Comparison of ENCODE assay signal across 9 cellular contexts in genomic region chr15:30985081-30985531, GRCh38. TPM values are rescaled to one million over a fixed set of nuclear protein-coding genes. Genes with fewer than 3 reads are reported as not detected.
DNase-seq lines count a peak whose midpoint lies in the region; ATAC-seq, FAIRE-seq and TF ChIP-seq lines count a peak whose summit lies in the region.
"Had no signal": no experiment of that assay in that cellular context is flagged by ENCODE, and none has a peak within 500 bp of the region (broad histone marks: within the 10 kb centered on the region; RNA-seq: fewer than 3 reads in every experiment).

No MANE protein-coding gene starts in this region.

- in situ Hi-C loops in GM12878 (cut with MboI) = no loop called here

- peak overlapping the region; percentile 66 for H3K4me2 ChIP-seq in GM12878 (ENCODE audit: control insufficient read depth, insufficient read depth)

- TF ChIP-seq EP300 in GM12878 (IDR thresholded peaks at IDR 0.05; ENCODE audit: borderline replicate concordance in 1 of 2, control insufficient read depth in 1 of 2, low read depth in 2 of 2, low read length in 2 of 2) = no peak

- POLR2A ChIA-PET in GM12878 (lab: Charles Lee) = interaction anchor here (1.1 kb wide), 1 partner anchor 20 kb away, joined by 3 read pairs; no protein-coding TSS in a partner anchor

- H3K4me1 ChIP-seq in GM12878 (ENCODE audit: control insufficient read depth, insufficient read depth, low read length) (peaks cover 16% of the 10 kb centered on the region), testis (peaks cover 38% of the 10 kb centered on the region)

- no peak for FAIRE-seq in GM12878 (lab: Jason Lieb, UNC)

- H3K9ac ChIP-seq in GM12878 (ENCODE audit: control insufficient read depth, insufficient read depth, low read length) = no peak overlapping the region; the same call in 1 of the 2 replicates

- RAD21 ChIA-PET in GM12878 (lab: Charles Lee; ENCODE audit: unreplicated experiment) = interaction anchor here (1.2 to 3.0 kb wide), 3 partner anchors 20 to 144 kb away, joined by 3 to 8 read pairs (median 5); no protein-coding TSS in a partner anchor

- no peak overlapping the region; the same call in 1 of the 2 replicates for H2AFZ ChIP-seq in GM12878 (ENCODE audit: control insufficient read depth, low read depth, low read length)

- H3K27ac Mint-ChIP-seq in activated T-cell treated with anti-CD3 and anti-CD28 coated beads, Interleukin-2, amount 50 U/mL, for 24 hours = peak overlapping the region; percentile 44

- peaks cover 52% of the 10 kb centered on the region for H3K36me3 Mint-ChIP-seq in activated T-cell treated with anti-CD3 and anti-CD28 coated beads, Interleukin-2, amount 50 U/mL, for 24 hours (ENCODE audit: low read depth)

- no TSS peak for BruUV-seq in GM12878 (replicated peaks; lab: Mats Ljungman, UMichigan)

- H3K27me3 ChIP-seq in GM12878 (replicated peaks in 1 of 2; ENCODE audit: control insufficient read depth in 2 of 2, insufficient read depth in 2 of 2, low read length in 1 of 2) (no peaks in the 10 kb centered on the region), layer of hippocampus (ENCODE audit: control insufficient read depth, insufficient read depth, low read length) (no peaks in the 10 kb centered on the region), testis (no peaks in the 10 kb centered on the region)

- DNase-seq in activated T-cell treated with anti-CD3 and anti-CD28 coated beads, Interleukin-2, amount 50 U/mL, for 24 hours = no peak
- DNase-seq in activated T-cell treated with anti-CD3 and anti-CD28 coated beads, Interleukin-2, amount 50 U/mL, for 48 hours = no peak
- DNase-seq in GM12878 (ENCODE audit: low read depth, low spot score) (no peak), testis (peak; percentile 43), OCI-M2 (lab: John Stamatoyannopoulos, UW; ENCODE audit: unreplicated experiment) (no peak), NOMO-1 treated with DMSO at 0.1 percent for 48 hours (lab: John Stamatoyannopoulos, UW; ENCODE audit: unreplicated experiment) (no peak)
- DNase-seq in effector CD4-positive, alpha-beta T cell = no peak
- DNase-seq: stimulated activated CD4-positive, alpha-beta T cell treated with anti-CD3 and anti-CD28 coated beads, Interleukin-2, amount 100 ng/mL, for 48 hours had no signal

- H3K27ac ChIP-seq in GM12878 (ENCODE audit: control insufficient read depth, insufficient read depth) (peak overlapping the region; percentile 20; the same call in 1 of the 2 replicates), layer of hippocampus (ENCODE audit: low read depth, low read length) (peak overlapping the region; percentile 82), testis (no peak overlapping the region)

- TF ChIP-seq RAD21 in GM12878 (IDR thresholded peaks at IDR 0.05; ENCODE audit: insufficient read depth, low read depth, low read length) = no peak

- WGBS in GM12878 (ENCODE audit: insufficient coverage, insufficient replicate concordance, low lambda C conversion rate, missing lambda C conversion rate) = 85% methylated on average over 3 of the region's 3 CpGs
- WGBS in testis, 2 donors = 17 to 43% methylated on average over 3 of the region's 3 CpGs

- intact Hi-C loops in GM12878 (cut with micrococcal nuclease; ENCODE audit: unreplicated experiment) (loop anchor here (10.0 kb wide), 2 partner anchors 140 to 500 kb away; no protein-coding TSS in a partner anchor), testis (cut with DNase I; ENCODE audit: low total_unique reads) (no loop called here)

- H3K4me3 ChIP-seq in GM12878 (peak overlapping the region; percentile 14; the same call in 1 of the 2 replicates), testis (no peak overlapping the region)

- H3K79me2 ChIP-seq in GM12878 (ENCODE audit: control insufficient read depth, insufficient read depth, low read length) = peaks cover 5% of the 10 kb centered on the region

- H3K4me1 Mint-ChIP-seq in activated T-cell treated with anti-CD3 and anti-CD28 coated beads, Interleukin-2, amount 50 U/mL, for 24 hours (ENCODE audit: low read depth) = peaks cover 60% of the 10 kb centered on the region

- no peaks in the 10 kb centered on the region for H4K20me1 ChIP-seq in GM12878 (ENCODE audit: control insufficient read depth, insufficient read depth)

- H3K27me3 Mint-ChIP-seq in activated T-cell treated with anti-CD3 and anti-CD28 coated beads, Interleukin-2, amount 50 U/mL, for 24 hours = no peaks in the 10 kb centered on the region

- TF ChIP-seq POLR2A in GM12878 (IDR thresholded peaks at IDR 0.05; ENCODE audit: low read depth, low read length) (no peak), testis (IDR thresholded peaks at IDR 0.05) (no peak)

- H3K9me3 Mint-ChIP-seq in activated T-cell treated with anti-CD3 and anti-CD28 coated beads, Interleukin-2, amount 50 U/mL, for 24 hours = no peaks in the 10 kb centered on the region

- SMC1A ChIA-PET in GM12878 (lab: Charles Lee; ENCODE audit: uncharacterized antibody, unreplicated experiment) = interaction anchor here (1.2 to 4.4 kb wide), 6 partner anchors 11 to 144 kb away, joined by 3 to 22 read pairs (median 8); no protein-coding TSS in a partner anchor

- H3K9me3 ChIP-seq in GM12878 (replicated peaks; ENCODE audit: control insufficient read depth, insufficient read depth, low read length) (no peaks in the 10 kb centered on the region), testis (no peaks in the 10 kb centered on the region)

- peak; percentile 59 for ATAC-seq in GM12878

- TF ChIP-seq CTCF in GM12878 (IDR thresholded peaks at IDR 0.05 in 2 of 3, conservative IDR thresholded peaks at IDR 0.05 in 1 of 3; ENCODE audit: control insufficient read depth in 2 of 3, extremely low read depth in 1 of 3, insufficient read depth in 1 of 3, low read depth in 3 of 3, low read length in 3 of 3) (no peak), testis (IDR thresholded peaks at IDR 0.05) (no peak)

- CTCF ChIA-PET in GM12878 (lab: Yijun Ruan, JAX) = interaction anchor here (0.9 to 1.6 kb wide), 6 partner anchors 10 to 143 kb away, joined by 3 to 7 read pairs (median 4); no protein-coding TSS in a partner anchor

- H3K4me3 Mint-ChIP-seq in activated T-cell treated with anti-CD3 and anti-CD28 coated beads, Interleukin-2, amount 50 U/mL, for 24 hours = no peak overlapping the region

- H3K36me3 ChIP-seq in GM12878 (ENCODE audit: control insufficient read depth in 2 of 2, insufficient read depth in 2 of 2, low read length in 1 of 2) (peaks cover 0 to 7% of the 10 kb centered on the region in 2 experiments; a peak in 2 of 4 replicates), testis (ENCODE audit: low read depth, missing control alignments) (no peaks in the 10 kb centered on the region)

TF ChIP-seq in GM12878, 131 proteins besides CTCF, POLR2A, EP300 and RAD21:
- no peak for TF ChIP-seq ZNF217 (IDR thresholded peaks at IDR 0.05)
- TF ChIP-seq HCFC1 (IDR thresholded peaks at IDR 0.05; ENCODE audit: low read length) = no peak
- TF ChIP-seq, protein P1, sequence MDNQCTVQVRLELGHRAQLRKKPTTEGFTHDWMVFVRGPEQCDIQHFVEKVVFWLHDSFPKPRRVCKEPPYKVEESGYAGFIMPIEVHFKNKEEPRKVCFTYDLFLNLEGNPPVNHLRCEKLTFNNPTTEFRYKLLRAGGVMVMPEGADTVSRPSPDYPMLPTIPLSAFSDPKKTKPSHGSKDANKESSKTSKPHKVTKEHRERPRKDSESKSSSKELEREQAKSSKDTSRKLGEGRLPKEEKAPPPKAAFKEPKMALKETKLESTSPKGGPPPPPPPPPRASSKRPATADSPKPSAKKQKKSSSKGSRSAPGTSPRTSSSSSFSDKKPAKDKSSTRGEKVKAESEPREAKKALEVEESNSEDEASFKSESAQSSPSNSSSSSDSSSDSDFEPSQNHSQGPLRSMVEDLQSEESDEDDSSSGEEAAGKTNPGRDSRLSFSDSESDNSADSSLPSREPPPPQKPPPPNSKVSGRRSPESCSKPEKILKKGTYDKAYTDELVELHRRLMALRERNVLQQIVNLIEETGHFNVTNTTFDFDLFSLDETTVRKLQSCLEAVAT (IDR thresholded peaks at IDR 0.05) = no peak
- no peak for TF ChIP-seq MXI1 (IDR thresholded peaks at IDR 0.05; ENCODE audit: low read depth, low read length)

RNA-seq across cellular contexts. Expression of gene MTMR10, which starts 6.3 kb away (rescaled TPM):
- total RNA-seq in GM12878 (2013; cell fraction: nucleolus; rRNA removed) = 48.5 and 55.2 TPM in 2 replicates
- total RNA-seq in GM12878 (2014; rRNA removed) (10.0 and 12.5 TPM in 2 replicates), GM12878 (2014; rRNA removed; fragmentation: Illumina TruSeq; extraction: Trizol) (11.9 and 12.1 TPM in 2 replicates), GM12878 (2021) (12.5 and 13.6 TPM in 2 replicates), testis (10 to 100 TPM; 35.4 to 36.6 TPM)
- polyA plus RNA-seq in GM12878 (2011; ENCODE audit: low read depth) = 5.9 TPM
- polyA plus RNA-seq in GM12878 (2011; rRNA removed) (11.8 and 13.3 TPM in 2 replicates), GM12878 (2014; fragmentation: Illumina TruSeq; extraction: Trizol) (11.5 and 13.5 TPM in 2 replicates), GM12878 (2014; fragmentation: Nextera tagmentation; extraction: Ambion mirVana) (1 to 10 TPM; 1.9 to 3.6 TPM), GM12878 (2014; rRNA removed) (7.8 and 8.5 TPM in 2 replicates), GM12878 (2016; fragmentation: Nextera tagmentation; extraction: Ambion mirVana) (1 to 10 TPM; 5.3 to 7.5 TPM), testis (ENCODE audit: insufficient read depth, low read depth, low replicate concordance) (27.0 TPM)
- polyA plus RNA-seq in GM12878 (2011; cell fraction: cytosol; rRNA removed) = 4.9 and 5.0 TPM in 2 replicates
- 17.0 and 17.8 TPM in 2 replicates for polyA plus RNA-seq in GM12878 (2011; cell fraction: nucleus; rRNA removed)
- 7.5 and 7.8 TPM in 2 replicates for polyA plus RNA-seq in GM12878 (2012)
- 9.4 and 15.1 TPM in 2 replicates for polyA minus RNA-seq in GM12878 (2011; rRNA and poly(A)+ RNA removed)
- polyA minus RNA-seq in GM12878 (2011; cell fraction: cytosol; rRNA and poly(A)+ RNA removed) = 3.6 and 3.7 TPM in 2 replicates
- 20.8 and 27.6 TPM in 2 replicates for polyA minus RNA-seq in GM12878 (2011; cell fraction: nucleus; rRNA and poly(A)+ RNA removed)

Comparison
In these comparisons a context has a peak if more than half of its experiments do, and no peak if none do; other contexts are left out.
1. H3K27ac ChIP-seq: peak in GM12878 (single experiment) and layer of hippocampus (single experiment); none in testis (0 of 2).